ENCODE assay signal across 40 cellular contexts in genomic region chr14:34246206-34246605, GRCh38.
"Had no signal": no experiment of that assay in that cellular context is flagged by ENCODE, and none has a peak within 500 bp of the region (broad histone marks: within the 10 kb centered on the region; RNA-seq: fewer than 3 reads in every experiment).

No MANE protein-coding gene starts in this region.

- DNase-seq: activated B cell treated with CpG ODN at 0.5 μM for 24 hours; activated CD4-positive, alpha-beta memory T cell treated with anti-CD3 and anti-CD28 coated beads, Interleukin-2, amount 10 ng/mL, durations not matched to agents 7 days and 5 days; activated CD4-positive, alpha-beta T cell treated with anti-CD3 and anti-CD28 coated beads for 1 hour; activated CD4-positive, alpha-beta T cell treated with anti-CD3 and anti-CD28 coated beads for 36 hours; activated CD4-positive, alpha-beta T cell treated with anti-CD3 and anti-CD28 coated beads for 48 hours; activated CD4-positive, alpha-beta T cell treated with anti-CD3 and anti-CD28 coated beads, Interleukin-2, amount 10 ng/mL, durations not matched to agents 7 days and 5 days; activated CD4-positive, alpha-beta T cell treated with anti-CD3 and anti-CD28 coated beads, Interleukin-2, amount 50 U/mL, for 48 hours; activated CD8-positive, alpha-beta memory T cell treated with anti-CD3 and anti-CD28 coated beads for 24 hours; activated CD8-positive, alpha-beta memory T cell treated with anti-CD3 and anti-CD28 coated beads, Interleukin-2, amount 50 U/mL, for 4 hours; activated CD8-positive, alpha-beta T cell treated with anti-CD3 and anti-CD28 coated beads, Interleukin-2, amount 10 ng/mL, durations not matched to agents 7 days and 5 days; activated effector memory CD4-positive, alpha-beta T cell treated with anti-CD3 and anti-CD28 coated beads, Interleukin-2, amount 50 U/mL, for 16 hours; activated gamma-delta T cell treated with Interleukin-2 at 50 U/mL for 16 hours; activated naive CD4-positive, alpha-beta T cell; activated naive CD4-positive, alpha-beta T cell treated with anti-CD3 and anti-CD28 coated beads for 36 hours; activated naive CD4-positive, alpha-beta T cell treated with anti-CD3 and anti-CD28 coated beads, Interleukin-2, amount 50 U/mL, for 16 hours; activated naive CD8-positive, alpha-beta T cell treated with anti-CD3 and anti-CD28 coated beads for 36 hours; activated T-cell treated with anti-CD3 and anti-CD28 coated beads for 4 hours; activated T-cell treated with anti-CD3 and anti-CD28 coated beads, Interleukin-2, amount 50 U/mL, for 1 hour; activated T-cell treated with anti-CD3 and anti-CD28 coated beads, Interleukin-2, amount 50 U/mL, for 4 hours; activated T-cell treated with anti-CD3 and anti-CD28 coated beads, Interleukin-2, amount 50 U/mL, for 72 hours; adrenal gland; amygdala; anterior cingulate cortex; caudate nucleus; cerebellar nuclear complex; T-helper 1 cell; T-helper 2 cell; T-helper 9 cell had no signal

- H3K9me3 Mint-ChIP-seq: activated B cell treated with CpG ODN at 0.5 μM for 24 hours; activated CD4-positive, alpha-beta memory T cell treated with anti-CD3 and anti-CD28 coated beads, Interleukin-2, amount 10 ng/mL, durations not matched to agents 7 days and 5 days; activated CD4-positive, alpha-beta T cell treated with anti-CD3 and anti-CD28 coated beads, Interleukin-2, amount 10 ng/mL, durations not matched to agents 7 days and 5 days; activated naive CD4-positive, alpha-beta T cell treated with anti-CD3 and anti-CD28 coated beads for 36 hours; activated naive CD4-positive, alpha-beta T cell treated with anti-CD3 and anti-CD28 coated beads, Interleukin-2, amount 50 U/mL, for 72 hours; activated naive CD8-positive, alpha-beta T cell treated with anti-CD3 and anti-CD28 coated beads for 36 hours; activated T-cell treated with anti-CD3 and anti-CD28 coated beads, Interleukin-2, amount 50 U/mL, for 4 hours; activated T-cell treated with anti-CD3 and anti-CD28 coated beads, Interleukin-2, amount 50 U/mL, for 72 hours; activated T-helper 1 cell treated with anti-CD3 and anti-CD28 coated beads, Interleukin-12 subunit alpha, Interleukin-12 subunit beta, Interleukin-2, Interleukin-4 antibody, amounts not matched to agents 30 ng/mL and 10 ng/mL and 1 ng/mL, durations not matched to agents 14 hours and 24 hours and 36 hours; activated T-helper 17 cell treated with anti-CD3 and anti-CD28 coated beads, Interleukin-2, amount 50 U/mL, for 72 hours; brain; central memory CD8-positive, alpha-beta T cell; T-helper 1 cell treated with Interleukin-12 subunit alpha and Interleukin-12 subunit beta and Interleukin-4 antibody, amounts not matched to agents 30 μg/mL and 1 μg/mL, for 36 hours; T-helper 2 cell treated with Interferon-gamma antibody and Interleukin-4, amounts not matched to agents 5 μg/mL and 100 μg/mL, for 36 hours had no signal

- H3K4me3 Mint-ChIP-seq: activated B cell treated with CpG ODN at 0.5 μM for 24 hours; activated CD4-positive, alpha-beta memory T cell treated with anti-CD3 and anti-CD28 coated beads, Interleukin-2, amount 10 ng/mL, durations not matched to agents 7 days and 5 days; activated CD4-positive, alpha-beta T cell treated with anti-CD3 and anti-CD28 coated beads for 36 hours; activated CD4-positive, alpha-beta T cell treated with anti-CD3 and anti-CD28 coated beads, Interleukin-2, amount 10 ng/mL, durations not matched to agents 7 days and 5 days; activated CD8-positive, alpha-beta T cell treated with anti-CD3 and anti-CD28 coated beads, Interleukin-2, amount 10 ng/mL, durations not matched to agents 7 days and 5 days; activated naive CD4-positive, alpha-beta T cell treated with anti-CD3 and anti-CD28 coated beads for 36 hours; activated naive CD8-positive, alpha-beta T cell treated with anti-CD3 and anti-CD28 coated beads for 36 hours; activated T-cell treated with anti-CD3 and anti-CD28 coated beads, Interleukin-2, amount 50 U/mL, for 4 hours; activated T-cell treated with anti-CD3 and anti-CD28 coated beads, Interleukin-2, amount 50 U/mL, for 72 hours; activated T-helper 1 cell treated with anti-CD3 and anti-CD28 coated beads, Interleukin-12 subunit alpha, Interleukin-12 subunit beta, Interleukin-2, Interleukin-4 antibody, amounts not matched to agents 30 ng/mL and 10 ng/mL and 1 ng/mL, durations not matched to agents 14 hours and 24 hours and 36 hours; activated T-helper 17 cell treated with anti-CD3 and anti-CD28 coated beads, Interleukin-2, amount 50 U/mL, for 72 hours; brain; central memory CD8-positive, alpha-beta T cell; T-helper 1 cell treated with Interleukin-12 subunit alpha and Interleukin-12 subunit beta and Interleukin-4 antibody, amounts not matched to agents 30 μg/mL and 1 μg/mL, for 36 hours; T-helper 2 cell treated with Interferon-gamma antibody and Interleukin-4, amounts not matched to agents 5 μg/mL and 100 μg/mL, for 36 hours had no signal

- H3K4me3 ChIP-seq: adrenal gland, ascending aorta, cardiac muscle cell had no signal

- H3K4me1 ChIP-seq: adrenal gland, ascending aorta had no signal

- H3K4me1 Mint-ChIP-seq: activated B cell treated with CpG ODN at 0.5 μM for 24 hours; activated CD4-positive, alpha-beta memory T cell treated with anti-CD3 and anti-CD28 coated beads, Interleukin-2, amount 10 ng/mL, durations not matched to agents 7 days and 5 days; activated CD4-positive, alpha-beta T cell treated with anti-CD3 and anti-CD28 coated beads for 36 hours; activated CD4-positive, alpha-beta T cell treated with anti-CD3 and anti-CD28 coated beads, Interleukin-2, amount 10 ng/mL, durations not matched to agents 7 days and 5 days; activated naive CD8-positive, alpha-beta T cell treated with anti-CD3 and anti-CD28 coated beads for 36 hours; activated T-helper 17 cell treated with anti-CD3 and anti-CD28 coated beads, Interleukin-2, amount 50 U/mL, for 72 hours; central memory CD8-positive, alpha-beta T cell had no signal

- FAIRE-seq: bronchial epithelial cell, TTC549 had no signal

- ATAC-seq: activated CD4-positive, alpha-beta T cell treated with anti-CD3 and anti-CD28 coated beads for 36 hours; activated CD8-positive, alpha-beta T cell treated with anti-CD3 and anti-CD28 coated beads, Interleukin-2, amount 10 ng/mL, durations not matched to agents 7 days and 5 days; activated naive CD4-positive, alpha-beta T cell treated with anti-CD3 and anti-CD28 coated beads, Interleukin-2, amount 50 U/mL, for 72 hours; activated T-cell treated with anti-CD3 and anti-CD28 coated beads, Interleukin-2, amount 50 U/mL, for 4 hours; activated T-cell treated with anti-CD3 and anti-CD28 coated beads, Interleukin-2, amount 50 U/mL, for 72 hours; activated T-helper 17 cell treated with anti-CD3 and anti-CD28 coated beads, Interleukin-2, amount 50 U/mL, for 72 hours had no signal

- H3K27me3 ChIP-seq: adrenal gland, ascending aorta, cardiac muscle cell had no signal

- H3K36me3 Mint-ChIP-seq: activated naive CD4-positive, alpha-beta T cell treated with anti-CD3 and anti-CD28 coated beads, Interleukin-2, amount 50 U/mL, for 72 hours; activated naive CD8-positive, alpha-beta T cell treated with anti-CD3 and anti-CD28 coated beads for 36 hours; brain had no signal

- H3K27ac Mint-ChIP-seq: activated B cell treated with CpG ODN at 0.5 μM for 24 hours; activated CD4-positive, alpha-beta memory T cell treated with anti-CD3 and anti-CD28 coated beads, Interleukin-2, amount 10 ng/mL, durations not matched to agents 7 days and 5 days; activated CD4-positive, alpha-beta T cell treated with anti-CD3 and anti-CD28 coated beads for 36 hours; activated CD4-positive, alpha-beta T cell treated with anti-CD3 and anti-CD28 coated beads, Interleukin-2, amount 10 ng/mL, durations not matched to agents 7 days and 5 days; activated CD8-positive, alpha-beta T cell treated with anti-CD3 and anti-CD28 coated beads, Interleukin-2, amount 10 ng/mL, durations not matched to agents 7 days and 5 days; activated naive CD4-positive, alpha-beta T cell treated with anti-CD3 and anti-CD28 coated beads for 36 hours; activated naive CD4-positive, alpha-beta T cell treated with anti-CD3 and anti-CD28 coated beads, Interleukin-2, amount 50 U/mL, for 72 hours; activated naive CD8-positive, alpha-beta T cell treated with anti-CD3 and anti-CD28 coated beads for 36 hours; activated T-cell treated with anti-CD3 and anti-CD28 coated beads, Interleukin-2, amount 50 U/mL, for 72 hours; activated T-helper 1 cell treated with anti-CD3 and anti-CD28 coated beads, Interleukin-12 subunit alpha, Interleukin-12 subunit beta, Interleukin-2, Interleukin-4 antibody, amounts not matched to agents 30 ng/mL and 10 ng/mL and 1 ng/mL, durations not matched to agents 14 hours and 24 hours and 36 hours; activated T-helper 17 cell treated with anti-CD3 and anti-CD28 coated beads, Interleukin-2, amount 50 U/mL, for 72 hours; brain; T-helper 1 cell treated with Interleukin-12 subunit alpha and Interleukin-12 subunit beta and Interleukin-4 antibody, amounts not matched to agents 30 μg/mL and 1 μg/mL, for 36 hours; T-helper 2 cell treated with Interferon-gamma antibody and Interleukin-4, amounts not matched to agents 5 μg/mL and 100 μg/mL, for 36 hours had no signal

- H3K27ac ChIP-seq: adrenal gland, ascending aorta, cardiac muscle cell, VCaP had no signal

- H3K36me3 ChIP-seq: adrenal gland, ascending aorta, cardiac muscle cell had no signal
